In genomic region chr11:130068986-130069683, GRCh38 we compare ENCODE assay signal across 8 cellular contexts. TPM values are rescaled to one million over a fixed set of nuclear protein-coding genes. Genes with fewer than 3 reads are reported as not detected.
DNase-seq lines count a peak whose midpoint lies in the region; ATAC-seq, FAIRE-seq and TF ChIP-seq lines count a peak whose summit lies in the region.

No MANE protein-coding gene starts in this region.

- intact Hi-C loops in endothelial cell of umbilical vein (cut with micrococcal nuclease), result loop anchor here (1.0 kb wide), 8 partner anchors 27 to 174 kb away; partner anchors contain the start of genes NFRKB and PRDM10

- H4K20me1 ChIP-seq in endothelial cell of umbilical vein (replicated peaks; ENCODE audit: control insufficient read depth, extremely low read depth, insufficient read depth, low read length), result no peaks in the 10 kb centered on the region

- H3K4me3 ChIP-seq in endothelial cell of umbilical vein (replicated peaks in 1 of 3; ENCODE audit: insufficient read depth in 1 of 3, low read depth in 1 of 3, low read length in 3 of 3) (peak overlapping the region in 2 of 3 experiments; percentile 24 to 43), mononuclear cell (ENCODE audit: low read length) (peak overlapping the region; percentile 75)

- H3K27me3 Mint-ChIP-seq in activated CD4-positive, alpha-beta memory T cell treated with anti-CD3 and anti-CD28 coated beads, Interleukin-2, amount 10 ng/mL, durations not matched to agents 7 days and 5 days, result peaks cover 27% of the 10 kb centered on the region

- no peaks in the 10 kb centered on the region for H3K9me1 ChIP-seq in endothelial cell of umbilical vein (replicated peaks; ENCODE audit: control insufficient read depth, extremely low read depth, insufficient read depth, low read length)

- POLR2A ChIA-PET in activated CD4-positive, alpha-beta memory T cell treated with anti-CD3 and anti-CD28 coated beads, Interleukin-2, amount 10 ng/mL, durations not matched to agents 7 days and 5 days (lab: Charles Lee), result interaction anchor here (0.6 to 3.3 kb wide), 3 partner anchors 58 to 71 kb away, joined by 3 to 56 read pairs (median 4); partner anchors contain the start of gene PRDM10
- POLR2A ChIA-PET in endothelial cell of umbilical vein (lab: Charles Lee), result interaction anchor here (0.7 to 2.9 kb wide), 5 partner anchors 30 to 67 kb away, joined by 5 to 45 read pairs (median 7); partner anchors contain the start of gene PRDM10

- no peak for TF ChIP-seq POLR2A in endothelial cell of umbilical vein (IDR thresholded peaks at IDR 0.05; ENCODE audit: low read depth, low read length)

- dilution Hi-C loops in endothelial cell of umbilical vein (cut with MboI; ENCODE audit: extremely low pct_ligation_motif_present, low sequenced_read_pairs), result no loop called here

- peaks cover 12% of the 10 kb centered on the region for H3K4me1 ChIP-seq in endothelial cell of umbilical vein (ENCODE audit: control insufficient read depth, extremely low read depth, insufficient read depth, low read length)
- peaks cover 44% of the 10 kb centered on the region for H3K4me1 ChIP-seq in mononuclear cell (ENCODE audit: insufficient read depth, low read length)

- CTCF ChIA-PET in activated CD4-positive, alpha-beta memory T cell treated with anti-CD3 and anti-CD28 coated beads, Interleukin-2, amount 10 ng/mL, durations not matched to agents 7 days and 5 days (lab: Charles Lee), result no interaction called here
- CTCF ChIA-PET in endothelial cell of umbilical vein (lab: Charles Lee), result interaction anchor here (0.6 kb wide), 1 partner anchor 67 kb away, joined by 5 read pairs; the partner anchor contains the start of gene PRDM10

- peak overlapping the region; percentile 11 for H3K4me2 ChIP-seq in endothelial cell of umbilical vein (ENCODE audit: insufficient read depth, low read length)

- peaks cover 4% of the 10 kb centered on the region for H3K36me3 Mint-ChIP-seq in activated CD4-positive, alpha-beta memory T cell treated with anti-CD3 and anti-CD28 coated beads, Interleukin-2, amount 10 ng/mL, durations not matched to agents 7 days and 5 days (ENCODE audit: low read depth)

- H3K9me3 ChIP-seq in endothelial cell of umbilical vein (replicated peaks; ENCODE audit: control insufficient read depth, insufficient read depth, low read length) (no peaks in the 10 kb centered on the region), mononuclear cell (ENCODE audit: low read depth, low read length) (no peaks in the 10 kb centered on the region)

- H3K9ac ChIP-seq in endothelial cell of umbilical vein (replicated peaks; ENCODE audit: extremely low read depth, insufficient read depth, low read length), result peak overlapping the region; percentile 15

- H3K36me3 ChIP-seq in endothelial cell of umbilical vein (ENCODE audit: control insufficient read depth in 2 of 2, extremely low read depth in 1 of 2, insufficient read depth in 2 of 2, low read length in 2 of 2), result no peaks in the 10 kb centered on the region

- ATAC-seq in GM18909 (IDR thresholded peaks at IDR 0.05; ENCODE audit: poor library complexity, unreplicated experiment) (peak; percentile 56), HG03139 (IDR thresholded peaks at IDR 0.05; ENCODE audit: unreplicated experiment) (peak; percentile 38)

- peak overlapping the region; percentile 33 for H2AFZ ChIP-seq in endothelial cell of umbilical vein (ENCODE audit: low read depth, low read length)

- H3K27me3 ChIP-seq in endothelial cell of umbilical vein (ENCODE audit: control insufficient read depth in 2 of 2, insufficient read depth in 2 of 2, low read length in 2 of 2) (peaks cover 0 to 2% of the 10 kb centered on the region in 2 experiments), mononuclear cell (ENCODE audit: insufficient read depth, low read length) (no peaks in the 10 kb centered on the region)

- no peaks in the 10 kb centered on the region for H3K9me3 Mint-ChIP-seq in activated CD4-positive, alpha-beta memory T cell treated with anti-CD3 and anti-CD28 coated beads, Interleukin-2, amount 10 ng/mL, durations not matched to agents 7 days and 5 days

- DNase-seq in Ammon's horn (ENCODE audit: low spot score) (peak; percentile 72), NCI-H460 (ENCODE audit: extremely low read depth, low read depth) (peak; percentile 65), endothelial cell of umbilical vein (ENCODE audit: low read depth, low spot score) (peak; percentile 90), superior temporal gyrus (ENCODE audit: extremely low spot score) (peak; percentile 64)
- DNase-seq in activated CD4-positive, alpha-beta memory T cell treated with anti-CD3 and anti-CD28 coated beads, Interleukin-2, amount 10 ng/mL, durations not matched to agents 7 days and 5 days, result peak; percentile 61

- peak overlapping the region; percentile 32 for H3K27ac ChIP-seq in endothelial cell of umbilical vein (ENCODE audit: insufficient read depth, low read depth, low read length)

- TSS peak; percentile 73 for BruUV-seq in endothelial cell of umbilical vein (replicated peaks; lab: Mats Ljungman, UMichigan)

- peaks cover 44% of the 10 kb centered on the region for H3K79me2 ChIP-seq in endothelial cell of umbilical vein (ENCODE audit: control insufficient read depth, insufficient read depth, low read length)

- TF ChIP-seq CTCF in endothelial cell of umbilical vein (IDR thresholded peaks at IDR 0.05; ENCODE audit: extremely low read depth in 1 of 2, insufficient read depth in 1 of 2, low read depth in 1 of 2, low read length in 2 of 2), result peak in 1 of 2 donors; percentile 8

- H3K4me1 Mint-ChIP-seq in activated CD4-positive, alpha-beta memory T cell treated with anti-CD3 and anti-CD28 coated beads, Interleukin-2, amount 10 ng/mL, durations not matched to agents 7 days and 5 days, result peaks cover 21% of the 10 kb centered on the region

- peak; percentile 70 for FAIRE-seq in endothelial cell of umbilical vein (lab: Jason Lieb, UNC)

- H3K27ac Mint-ChIP-seq in activated CD4-positive, alpha-beta memory T cell treated with anti-CD3 and anti-CD28 coated beads, Interleukin-2, amount 10 ng/mL, durations not matched to agents 7 days and 5 days, result peak overlapping the region; percentile 78

- H3K4me3 Mint-ChIP-seq in activated CD4-positive, alpha-beta memory T cell treated with anti-CD3 and anti-CD28 coated beads, Interleukin-2, amount 10 ng/mL, durations not matched to agents 7 days and 5 days, result peak overlapping the region; percentile 86

TF ChIP-seq in endothelial cell of umbilical vein, 7 proteins besides CTCF, POLR2A, EP300 and RAD21:
- no peak for TF ChIP-seq JUN (IDR thresholded peaks at IDR 0.05; ENCODE audit: borderline replicate concordance, insufficient read depth, insufficient read length, low read depth)
- TF ChIP-seq MYC (IDR thresholded peaks at IDR 0.05; ENCODE audit: low read depth, low read length), result no peak
- TF ChIP-seq MAX (IDR thresholded peaks at IDR 0.05; ENCODE audit: insufficient read depth, insufficient read length), result no peak
- no peak for TF ChIP-seq POLR2AphosphoS5 (IDR thresholded peaks at IDR 0.05; ENCODE audit: insufficient read depth, low read depth, low read length)
- TF ChIP-seq EZH2 (IDR thresholded peaks at IDR 0.05; ENCODE audit: borderline replicate concordance, low read depth, low read length, severe bottlenecking), result no peak
- no peak for TF ChIP-seq GATA2 (IDR thresholded peaks at IDR 0.05; ENCODE audit: insufficient read depth, insufficient read length, low read depth, low read length)
- no peak for TF ChIP-seq FOS (IDR thresholded peaks at IDR 0.05; ENCODE audit: borderline replicate concordance, insufficient read depth, low read length)

RNA-seq across cellular contexts. Expression of gene APLP2, which starts 0.6 kb away (rescaled TPM):
- 430 and 522 TPM in 2 replicates for total RNA-seq in NCI-H460 (2014; rRNA removed; shearing (Covaris generic))
- 318 and 370 TPM in 2 replicates for polyA plus RNA-seq in NCI-H460 (2014; cell fraction: nucleus; rRNA removed)
- total RNA-seq in activated CD4-positive, alpha-beta memory T cell treated with anti-CD3 and anti-CD28 coated beads, Interleukin-2, amount 10 ng/mL, durations not matched to agents 7 days and 5 days, result 10 to 100 TPM; 31.1 to 33.2 TPM
- 503 and 543 TPM in 2 replicates for total RNA-seq in endothelial cell of umbilical vein
- polyA plus RNA-seq in endothelial cell of umbilical vein, result 433 and 493 TPM in 2 replicates
- 441 and 461 TPM in 2 replicates for polyA plus RNA-seq in endothelial cell of umbilical vein (2011; cell fraction: cytosol; rRNA removed)
- 379 and 479 TPM in 2 replicates for polyA plus RNA-seq in endothelial cell of umbilical vein (2011; cell fraction: nucleus; rRNA removed)
- 1,126 and 1,231 TPM in 2 replicates for polyA plus RNA-seq in endothelial cell of umbilical vein (2012)
- polyA minus RNA-seq in endothelial cell of umbilical vein, result 350 and 416 TPM in 2 replicates
- polyA minus RNA-seq in endothelial cell of umbilical vein (2011; cell fraction: cytosol; rRNA and poly(A)+ RNA removed), result 23.5 TPM
- 122 and 144 TPM in 2 replicates for polyA minus RNA-seq in endothelial cell of umbilical vein (2011; cell fraction: nucleus; rRNA and poly(A)+ RNA removed)
- total RNA-seq in mononuclear cell, result 316 TPM

Comparison
In these comparisons a context has a peak if more than half of its experiments do, and no peak if none do; other contexts are left out.
1. Peak in every context shown above with its lines: DNase-seq, ATAC-seq, H3K4me3 ChIP-seq and H3K27ac ChIP-seq.